Comparison of ENCODE assay signal across 9 cellular contexts in genomic region chr2:149648282-149649030, GRCh38.
DNase-seq lines count a peak whose midpoint lies in the region; ATAC-seq and TF ChIP-seq lines count a peak whose summit lies in the region.
"Had no signal": no experiment of that assay in that cellular context is flagged by ENCODE, and none has a peak within 500 bp of the region (broad histone marks: within the 10 kb centered on the region; RNA-seq: fewer than 3 reads in every experiment).

No MANE protein-coding gene starts in this region.

- no peaks in the 10 kb centered on the region for H3K36me3 ChIP-seq in neuronal stem cell (replicated peaks in 1 of 2; ENCODE audit: control insufficient read depth in 2 of 2, insufficient read depth in 2 of 2, low read length in 2 of 2)

- POLR2A ChIA-PET in RWPE1 (lab: Yijun Ruan, JAX; ENCODE audit: low non-redundant PET): no interaction called here

- no peak overlapping the region for H3K27ac ChIP-seq in RWPE1
- no peak overlapping the region for H3K27ac ChIP-seq in neuronal stem cell (replicated peaks; ENCODE audit: low read length)
- H3K27ac ChIP-seq: KMS-11 had no signal

- H2BK5ac ChIP-seq in neuronal stem cell (ENCODE audit: low read length): no peak overlapping the region

- H2BK15ac ChIP-seq in neuronal stem cell (ENCODE audit: low read length): no peak overlapping the region

- no peak overlapping the region for H4K8ac ChIP-seq in neuronal stem cell (ENCODE audit: low read depth, low read length)

- H2AK5ac ChIP-seq in neuronal stem cell (ENCODE audit: low read depth, low read length): no peak overlapping the region

- peaks cover 0 to 3% of the 10 kb centered on the region in 2 donors for H3K4me1 ChIP-seq in neuronal stem cell (ENCODE audit: control insufficient read depth in 2 of 2, insufficient read depth in 1 of 2, low read depth in 1 of 2, low read length in 2 of 2)

- DNase-seq in Caki2 (ENCODE audit: low read depth): peak; percentile 93
- DNase-seq in RWPE1 (ENCODE audit: low spot score): peak; percentile 23
- peak; percentile 99 for DNase-seq in fibroblast of mammary gland (ENCODE audit: low read depth)
- no peak for DNase-seq in neuronal stem cell (ENCODE audit: low spot score)
- no peak for DNase-seq in NOMO-1 treated with DMSO at 0.1 percent for 48 hours (lab: John Stamatoyannopoulos, UW; ENCODE audit: unreplicated experiment)
- no peak for DNase-seq in GM19240 (ENCODE audit: insufficient read length, low spot score)

- H3K4me3 ChIP-seq in fibroblast of mammary gland (ENCODE audit: control insufficient read depth, low read depth, low read length): no peak overlapping the region
- H3K4me3 ChIP-seq in neuronal stem cell (ENCODE audit: low read length in 2 of 2): no peak overlapping the region

- no peaks in the 10 kb centered on the region for H3K79me1 ChIP-seq in neuronal stem cell (ENCODE audit: low read depth, low read length)

- no peaks in the 10 kb centered on the region for H3K27me3 ChIP-seq in neuronal stem cell (ENCODE audit: control insufficient read depth in 3 of 3, insufficient read depth in 3 of 3, low read depth in 1 of 3, low read length in 3 of 3)

- TF ChIP-seq CTCF in RWPE1 (conservative IDR thresholded peaks at IDR 0.05; ENCODE audit: low read depth) (no peak), fibroblast of mammary gland (conservative IDR thresholded peaks at IDR 0.05; ENCODE audit: control insufficient read depth, insufficient read depth, low read depth, low read length) (no peak)

- no peak overlapping the region for H3K4me2 ChIP-seq in neuronal stem cell (ENCODE audit: insufficient read depth, low read length, poor library complexity, severe bottlenecking)
- H3K4me2 ChIP-seq: KMS-11 had no signal

- H3K23ac ChIP-seq in neuronal stem cell (ENCODE audit: low read depth, low read length, poor library complexity): no peak overlapping the region

- H2BK120ac ChIP-seq in neuronal stem cell (ENCODE audit: low read depth, low read length): no peak overlapping the region

- in situ Hi-C loops in Caki2 (cut with HindIII; ENCODE audit: low pct_unique_long_range_greater_than_20kb, low sequenced_read_pairs): no loop called here

- CTCF ChIA-PET in RWPE1 (lab: Yijun Ruan, JAX): no interaction called here

- peak overlapping the region; percentile 54 for H2AFZ ChIP-seq in neuronal stem cell (ENCODE audit: low read length)

- no peak overlapping the region for H3K9ac ChIP-seq in neuronal stem cell (ENCODE audit: low read depth, low read length, poor library complexity)
- H3K9ac ChIP-seq: KMS-11 had no signal

- H3K9me3 ChIP-seq in neuronal stem cell (replicated peaks in 1 of 2; ENCODE audit: control insufficient read depth in 2 of 2, insufficient read depth in 1 of 2, low read depth in 1 of 2, low read length in 2 of 2): peaks cover 5 to 12% of the 10 kb centered on the region in 2 donors

- H4K91ac ChIP-seq in neuronal stem cell (ENCODE audit: low read depth, low read length, poor library complexity): no peak overlapping the region

- ATAC-seq in GM21367 (IDR thresholded peaks at IDR 0.05; ENCODE audit: unreplicated experiment) (no peak), GM18520 (IDR thresholded peaks at IDR 0.05; ENCODE audit: unreplicated experiment) (no peak)

- H3K18ac ChIP-seq in neuronal stem cell (ENCODE audit: low read length): no peak overlapping the region

- WGBS in neuronal stem cell (ENCODE audit: extremely low coverage in 2 of 2, insufficient read length in 2 of 2, insufficient replicate concordance in 1 of 2), 2 donors: no CpG with 5 or more reads among the region's 3 CpGs

- no peak overlapping the region for H2BK12ac ChIP-seq in neuronal stem cell (ENCODE audit: low read length)

- no peak overlapping the region for H3K14ac ChIP-seq in neuronal stem cell (ENCODE audit: low read length)

- H3K4ac ChIP-seq in neuronal stem cell (ENCODE audit: low read length): no peak overlapping the region

Comparison
In these comparisons a context has a peak if more than half of its experiments do, and no peak if none do; other contexts are left out.
1. DNase-seq: peak in Caki2 (single experiment), RWPE1 (single experiment) and fibroblast of mammary gland (single experiment); none in neuronal stem cell (single experiment), NOMO-1 treated with DMSO at 0.1 percent for 48 hours (single experiment) and GM19240 (single experiment).